Comparison of ENCODE assay signal across 8 cellular contexts in genomic region chr18:10454800-10455550, GRCh38. TPM values are rescaled to one million over a fixed set of nuclear protein-coding genes. Genes with fewer than 3 reads are reported as not detected.
DNase-seq lines count a peak whose midpoint lies in the region; ATAC-seq, FAIRE-seq and TF ChIP-seq lines count a peak whose summit lies in the region.

No MANE protein-coding gene starts in this region.

- no peak for TF ChIP-seq CTCF in bronchial epithelial cell (IDR thresholded peaks at IDR 0.05; ENCODE audit: insufficient read depth, low read length, severe bottlenecking)
- TF ChIP-seq CTCF in upper lobe of right lung (IDR thresholded peaks at IDR 0.05), result no peak

- peaks cover 63% of the 10 kb centered on the region for H3K27me3 Mint-ChIP-seq in activated CD4-positive, alpha-beta T cell treated with anti-CD3 and anti-CD28 coated beads, Interleukin-2, amount 10 ng/mL, durations not matched to agents 24 days and 14 days
- peaks cover 23% of the 10 kb centered on the region for H3K27me3 Mint-ChIP-seq in memory B cell

- H3K4me3 ChIP-seq in bronchial epithelial cell (ENCODE audit: low read depth, low read length) (peak overlapping the region; percentile 42), upper lobe of right lung (peak overlapping the region; percentile 76)

- no peak for FAIRE-seq in bronchial epithelial cell (lab: Jason Lieb, UNC)

- intact Hi-C loops in activated CD4-positive, alpha-beta T cell treated with anti-CD3 and anti-CD28 coated beads, Interleukin-2, amount 10 ng/mL, durations not matched to agents 24 days and 14 days (cut with micrococcal nuclease), result no loop called here
- intact Hi-C loops in upper lobe of right lung (cut with DNase I), result no loop called here

- H3K9me3 Mint-ChIP-seq in activated CD4-positive, alpha-beta T cell treated with anti-CD3 and anti-CD28 coated beads, Interleukin-2, amount 10 ng/mL, durations not matched to agents 24 days and 14 days, result no peaks in the 10 kb centered on the region
- no peaks in the 10 kb centered on the region for H3K9me3 Mint-ChIP-seq in memory B cell

- no peaks in the 10 kb centered on the region for H3K36me3 ChIP-seq in bronchial epithelial cell (ENCODE audit: control insufficient read depth, insufficient read depth, low read length)
- H3K36me3 ChIP-seq in upper lobe of right lung, result no peaks in the 10 kb centered on the region

- no peaks in the 10 kb centered on the region for H3K9me3 ChIP-seq in upper lobe of right lung

- H3K4me1 ChIP-seq in upper lobe of right lung, result peaks cover 12% of the 10 kb centered on the region

- H3K4me3 Mint-ChIP-seq in activated CD4-positive, alpha-beta T cell treated with anti-CD3 and anti-CD28 coated beads, Interleukin-2, amount 10 ng/mL, durations not matched to agents 24 days and 14 days, result peak overlapping the region; percentile 47
- H3K4me3 Mint-ChIP-seq in memory B cell, result peak overlapping the region; percentile 62

- ATAC-seq in memory B cell (ENCODE audit: low read depth) (no peak), upper lobe of right lung (peak; percentile 66), GM18519 (IDR thresholded peaks at IDR 0.05; ENCODE audit: low FRiP score, unreplicated experiment) (no peak), GM19455 (IDR thresholded peaks at IDR 0.05; ENCODE audit: unreplicated experiment) (no peak), HG02870 (IDR thresholded peaks at IDR 0.05; ENCODE audit: unreplicated experiment) (no peak)

- H3K4me1 Mint-ChIP-seq in activated CD4-positive, alpha-beta T cell treated with anti-CD3 and anti-CD28 coated beads, Interleukin-2, amount 10 ng/mL, durations not matched to agents 24 days and 14 days, result peaks cover 4% of the 10 kb centered on the region
- peaks cover 2% of the 10 kb centered on the region for H3K4me1 Mint-ChIP-seq in memory B cell

- H3K27me3 ChIP-seq in bronchial epithelial cell (ENCODE audit: control insufficient read depth, insufficient read depth, low read length) (peaks cover 33% of the 10 kb centered on the region), upper lobe of right lung (no peaks in the 10 kb centered on the region)

- DNase-seq in activated CD4-positive, alpha-beta T cell treated with anti-CD3 and anti-CD28 coated beads, Interleukin-2, amount 10 ng/mL, durations not matched to agents 24 days and 14 days, result no peak
- DNase-seq in activated CD4-positive, alpha-beta T cell treated with anti-CD3 and anti-CD28 coated beads, Interleukin-2, amount 50 U/mL, for 48 hours, result no peak
- no peak for DNase-seq in bronchial epithelial cell (ENCODE audit: low read depth)
- DNase-seq in memory B cell (ENCODE audit: low spot score in 2 of 2), result peak in 1 of 2 donors; percentile 28
- peak; percentile 82 for DNase-seq in upper lobe of right lung

- H3K27ac ChIP-seq in upper lobe of right lung, result peak overlapping the region; percentile 90

- peaks cover 2% of the 10 kb centered on the region for H3K36me3 Mint-ChIP-seq in activated CD4-positive, alpha-beta T cell treated with anti-CD3 and anti-CD28 coated beads, Interleukin-2, amount 10 ng/mL, durations not matched to agents 24 days and 14 days (ENCODE audit: low read depth)
- no peaks in the 10 kb centered on the region for H3K36me3 Mint-ChIP-seq in memory B cell

- H3K27ac Mint-ChIP-seq in activated CD4-positive, alpha-beta T cell treated with anti-CD3 and anti-CD28 coated beads, Interleukin-2, amount 10 ng/mL, durations not matched to agents 24 days and 14 days, result no peak overlapping the region
- no peak overlapping the region for H3K27ac Mint-ChIP-seq in memory B cell

RNA-seq across cellular contexts. Expression of gene APCDD1, which starts 0.5 kb away (rescaled TPM):
- not detected in 2 replicates for total RNA-seq in activated CD4-positive, alpha-beta T cell treated with anti-CD3 and anti-CD28 coated beads, Interleukin-2, amount 10 ng/mL, durations not matched to agents 24 days and 14 days
- total RNA-seq in bronchial epithelial cell, result under 0.01 and 0.64 TPM in 2 replicates
- 27.6 TPM for total RNA-seq in upper lobe of right lung

Comparison
In these comparisons a context has a peak if more than half of its experiments do, and no peak if none do; other contexts are left out.
1. RNA of gene APCDD1, which starts 0.5 kb away (total RNA-seq): 27.6 TPM in upper lobe of right lung (single experiment); not detected in activated CD4-positive, alpha-beta T cell treated with anti-CD3 and anti-CD28 coated beads, Interleukin-2, amount 10 ng/mL, durations not matched to agents 24 days and 14 days and under 0.01 to 0.64 TPM in bronchial epithelial cell; every median in the first group is over 10 times any median in the second.